ENCODE assay signal across 13 cellular contexts in genomic region chr9:18821794-18822193, GRCh38.
A peak's percentile ranks its signal among the peaks of the same experiment; 100 is the strongest.
DNase-seq lines count a peak whose midpoint lies in the region; ATAC-seq and TF ChIP-seq lines count a peak whose summit lies in the region.
"Had no signal": no experiment of that assay in that cellular context is flagged by ENCODE, and none has a peak within 500 bp of the region (broad histone marks: within the 10 kb centered on the region; RNA-seq: fewer than 3 reads in every experiment).

No MANE protein-coding gene starts in this region.

- DNase-seq in EH (ENCODE audit: low read depth) (peak; percentile 8), LoVo (ENCODE audit: low spot score) (peak; percentile 60), SW480 (ENCODE audit: low spot score) (peak; percentile 78), kidney tubule cell (ENCODE audit: low spot score) (peak; percentile 50), GOT3 (lab: John Stamatoyannopoulos, UW) (no peak), EL (no peak)
- DNase-seq: activated CD4-positive, CD25-positive, alpha-beta regulatory T cell; activated T-cell treated with anti-CD3 and anti-CD28 coated beads, Interleukin-2, amount 50 U/mL, for 4 hours; Caco-2; hippocampal formation; NCI-H446 treated with DMSO at 0.1 percent for 48 hours had no signal

- no peak for TF ChIP-seq POLR2A in GM18505 (IDR thresholded peaks at IDR 0.05; ENCODE audit: borderline replicate concordance, extremely low read depth, insufficient read depth, insufficient read length)

- no peak for ATAC-seq in GM18517 (IDR thresholded peaks at IDR 0.05; ENCODE audit: unreplicated experiment)
- no peak for ATAC-seq in GM18505 (IDR thresholded peaks at IDR 0.05; ENCODE audit: unreplicated experiment)
- ATAC-seq: activated T-cell treated with anti-CD3 and anti-CD28 coated beads, Interleukin-2, amount 50 U/mL, for 4 hours had no signal

Comparison
In these comparisons a context has a peak if more than half of its experiments do, and no peak if none do; other contexts are left out.
1. DNase-seq: peak in EH (single experiment), LoVo (single experiment), SW480 (single experiment) and kidney tubule cell (single experiment); none in GOT3 (single experiment) and EL (single experiment).